11 cellular contexts compared by ENCODE assay signal in genomic region chr12:1619599-1619998, GRCh38. TPM values are rescaled to one million over a fixed set of nuclear protein-coding genes. Genes with fewer than 3 reads are reported as not detected.
DNase-seq lines count a peak whose midpoint lies in the region; ATAC-seq and TF ChIP-seq lines count a peak whose summit lies in the region.
"Had no signal": no experiment of that assay in that cellular context is flagged by ENCODE, and none has a peak within 500 bp of the region (broad histone marks: within the 10 kb centered on the region; RNA-seq: fewer than 3 reads in every experiment).

No MANE protein-coding gene starts in this region.

- CTCF ChIA-PET in activated CD4-positive, alpha-beta memory T cell treated with anti-CD3 and anti-CD28 coated beads for 36 hours (lab: Charles Lee): interaction anchor here (1.0 kb wide), 1 partner anchor 11 kb away, joined by 4 read pairs; no protein-coding TSS in a partner anchor
- CTCF ChIA-PET in Caco-2 (lab: Charles Lee): interaction anchor here (0.6 kb wide), 1 partner anchor 8 kb away, joined by 7 read pairs; no protein-coding TSS in a partner anchor

- no TSS peak for BruUV-seq in Caco-2 (replicated peaks; lab: Mats Ljungman, UMichigan)

- H3K27ac Mint-ChIP-seq in activated CD4-positive, alpha-beta memory T cell treated with anti-CD3 and anti-CD28 coated beads for 36 hours: no peak overlapping the region
- H3K27ac Mint-ChIP-seq in Caco-2 (ENCODE audit: unreplicated experiment): no peak overlapping the region
- H3K27ac Mint-ChIP-seq: activated naive CD8-positive, alpha-beta T cell had no signal

- H3K36me3 ChIP-seq in right lobe of liver: no peaks in the 10 kb centered on the region
- no peaks in the 10 kb centered on the region for H3K36me3 ChIP-seq in Caco-2 (ENCODE audit: control insufficient read depth, insufficient read depth, low read length)

- H3K27me3 Mint-ChIP-seq in activated CD4-positive, alpha-beta memory T cell treated with anti-CD3 and anti-CD28 coated beads for 36 hours: peaks cover 14% of the 10 kb centered on the region
- no peaks in the 10 kb centered on the region for H3K27me3 Mint-ChIP-seq in Caco-2 (ENCODE audit: insufficient read depth, unreplicated experiment)

- H3K27ac ChIP-seq in right lobe of liver: no peak overlapping the region
- H3K27ac ChIP-seq: KMS-11 had no signal

- no peaks in the 10 kb centered on the region for H3K9me3 Mint-ChIP-seq in activated CD4-positive, alpha-beta memory T cell treated with anti-CD3 and anti-CD28 coated beads for 36 hours
- H3K9me3 Mint-ChIP-seq in Caco-2 (ENCODE audit: unreplicated experiment): no peaks in the 10 kb centered on the region

- intact Hi-C loops in activated CD4-positive, alpha-beta memory T cell treated with anti-CD3 and anti-CD28 coated beads for 36 hours (cut with micrococcal nuclease): no loop called here
- intact Hi-C loops in right lobe of liver (cut with DNase I): no loop called here
- intact Hi-C loops in Caco-2 (cut with micrococcal nuclease; ENCODE audit: unreplicated experiment): no loop called here

- no peaks in the 10 kb centered on the region for H3K4me1 ChIP-seq in right lobe of liver
- H3K4me1 ChIP-seq in Caco-2: 0 out of 2 replicates have a peak, but pooled peaks cover 6% of the 10 kb centered on the region

- TF ChIP-seq POLR2A in right lobe of liver (IDR thresholded peaks at IDR 0.05): no peak

- H3K4me3 ChIP-seq in right lobe of liver: no peak overlapping the region
- no peak overlapping the region for H3K4me3 ChIP-seq in Caco-2 (ENCODE audit: low read depth, low read length)

- no peaks in the 10 kb centered on the region for H3K9me3 ChIP-seq in right lobe of liver
- no peaks in the 10 kb centered on the region for H3K9me3 ChIP-seq in Caco-2

- H3K4me1 Mint-ChIP-seq in activated CD4-positive, alpha-beta memory T cell treated with anti-CD3 and anti-CD28 coated beads for 36 hours (ENCODE audit: low read depth): peaks cover 19% of the 10 kb centered on the region
- H3K4me1 Mint-ChIP-seq in Caco-2 (ENCODE audit: low read depth, unreplicated experiment): peaks cover 9% of the 10 kb centered on the region

- H3K27me3 ChIP-seq in right lobe of liver (no peaks in the 10 kb centered on the region), Caco-2 (replicated peaks; ENCODE audit: control insufficient read depth, insufficient read depth, low read length) (no peaks in the 10 kb centered on the region)

- DNase-seq in GDM1 (lab: John Stamatoyannopoulos, UW): peak; percentile 25
- peak; percentile 75 for DNase-seq in activated CD4-positive, alpha-beta memory T cell treated with anti-CD3 and anti-CD28 coated beads for 36 hours
- peak in 2 of 3 donors; percentile 58 to 70 for DNase-seq in right lobe of liver
- no peak for DNase-seq in foreskin melanocyte
- DNase-seq in Caco-2: no peak
- DNase-seq: NCI-H524 treated with DMSO at 0.1 percent for 48 hours had no signal

- no peak overlapping the region for H3K4me3 Mint-ChIP-seq in activated CD4-positive, alpha-beta memory T cell treated with anti-CD3 and anti-CD28 coated beads for 36 hours
- H3K4me3 Mint-ChIP-seq in Caco-2 (ENCODE audit: unreplicated experiment): no peak overlapping the region
- H3K4me3 Mint-ChIP-seq: activated naive CD8-positive, alpha-beta T cell had no signal

- no peaks in the 10 kb centered on the region for H3K36me3 Mint-ChIP-seq in activated CD4-positive, alpha-beta memory T cell treated with anti-CD3 and anti-CD28 coated beads for 36 hours
- no peaks in the 10 kb centered on the region for H3K36me3 Mint-ChIP-seq in Caco-2 (ENCODE audit: insufficient read depth, unreplicated experiment)

- POLR2A ChIA-PET in activated CD4-positive, alpha-beta memory T cell treated with anti-CD3 and anti-CD28 coated beads for 36 hours (lab: Charles Lee): no interaction called here
- POLR2A ChIA-PET in Caco-2 (lab: Charles Lee): no interaction called here

- 46% methylated on average over 8 of the region's 8 CpGs for WGBS in right lobe of liver (ENCODE audit: insufficient coverage, low coverage, low lambda C conversion rate, missing lambda C conversion rate)

- TF ChIP-seq CTCF in right lobe of liver (IDR thresholded peaks at IDR 0.05) (no peak), Caco-2 (IDR thresholded peaks at IDR 0.05; ENCODE audit: insufficient read depth in 1 of 2, low read depth in 1 of 2, low read length in 1 of 2, severe bottlenecking in 1 of 2, unreplicated experiment in 1 of 2) (no peak)

- ATAC-seq in HG02610 (IDR thresholded peaks at IDR 0.05; ENCODE audit: unreplicated experiment): peak; percentile 74
- peak; percentile 61 to 71 (median 70) for ATAC-seq in right lobe of liver
- no peak for ATAC-seq in HG03135 (IDR thresholded peaks at IDR 0.05; ENCODE audit: unreplicated experiment)
- ATAC-seq in HG02678 (IDR thresholded peaks at IDR 0.05; ENCODE audit: unreplicated experiment): no peak

RNA-seq across cellular contexts. Expression of gene WNT5B, which starts 9.4 kb away (rescaled TPM):
- total RNA-seq in activated CD4-positive, alpha-beta memory T cell treated with anti-CD3 and anti-CD28 coated beads for 36 hours: not detected
- total RNA-seq in right lobe of liver: 1 to 10 TPM in 4 of 6 experiments, under 1 TPM in 2; 0.43 to 8.1 (median 1.5) TPM
- total RNA-seq in Caco-2 (2022): 6.9 and 8.5 TPM in 2 replicates

RNA-seq across cellular contexts. Expression of gene FBXL14, which starts 25.2 kb away (rescaled TPM):
- 10 to 100 TPM; 13.5 to 14.4 TPM for total RNA-seq in activated CD4-positive, alpha-beta memory T cell treated with anti-CD3 and anti-CD28 coated beads for 36 hours
- total RNA-seq in right lobe of liver (1 to 10 TPM; 4.7 to 6.8 (median 5.4) TPM), Caco-2 (2022) (23.6 and 25.5 TPM in 2 replicates)

Comparison
In these comparisons a context has a peak if more than half of its experiments do, and no peak if none do; other contexts are left out.
1. DNase-seq: peak in GDM1 (single experiment), activated CD4-positive, alpha-beta memory T cell treated with anti-CD3 and anti-CD28 coated beads for 36 hours (single experiment) and right lobe of liver (2 of 3); none in foreskin melanocyte (single experiment) and Caco-2 (0 of 2).
2. ATAC-seq: peak in HG02610 (single experiment) and right lobe of liver (4 of 4); none in HG03135 (single experiment) and HG02678 (single experiment).